ENCODE assay signal across 1 cellular context in the genomic region with DNA sequence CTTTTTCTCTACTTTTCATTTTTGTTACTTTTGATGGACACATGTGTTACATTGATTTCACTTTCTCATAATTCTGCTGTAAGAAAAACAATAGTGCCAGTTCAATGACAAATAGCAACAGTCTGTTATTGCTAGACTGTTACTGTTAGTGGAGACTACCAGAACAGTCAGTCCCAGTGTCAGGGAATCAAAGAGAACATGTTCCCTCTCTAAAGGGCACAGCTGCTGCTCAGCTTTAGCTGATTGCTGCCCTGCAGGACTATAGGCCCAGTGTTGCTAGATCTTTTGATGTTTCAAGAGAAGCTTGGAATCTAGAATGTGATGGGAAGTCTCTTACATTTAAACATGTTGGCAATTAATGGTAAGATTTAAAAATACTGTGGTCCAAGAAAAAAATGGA.
TF ChIP-seq lines count a peak whose summit lies in the region.

No MANE protein-coding gene starts in this region.

TF ChIP-seq in IMR-90, 13 proteins besides CTCF, POLR2A, EP300 and RAD21 (continued from another document):
- TF ChIP-seq FOS (IDR thresholded peaks at IDR 0.05; ENCODE audit: low read depth, low read length) (no peak), NFE2L2 (IDR thresholded peaks at IDR 0.05; ENCODE audit: low read depth, low read length) (no peak), MAZ (IDR thresholded peaks at IDR 0.05; ENCODE audit: borderline replicate concordance, low read depth, low read length) (no peak), SMC3 (IDR thresholded peaks at IDR 0.05; ENCODE audit: low read depth, low read length) (no peak)
